In genomic region chr15:68447976-68448755, GRCh38 we compare ENCODE assay signal across 21 cellular contexts. TPM values are rescaled to one million over a fixed set of nuclear protein-coding genes. Genes with fewer than 3 reads are reported as not detected.
"Had no signal": no experiment of that assay in that cellular context is flagged by ENCODE, and none has a peak within 500 bp of the region (broad histone marks: within the 10 kb centered on the region; RNA-seq: fewer than 3 reads in every experiment).

No MANE protein-coding gene starts in this region.

- H3K4me1 Mint-ChIP-seq: stimulated activated naive B cell treated with anti-CD40 and anti-IgM and Interleukin-4, amounts not matched to agents 10 μg/mL and 1 μg/mL and 100 μg/mL, for 72 hours; stimulated activated naive CD8-positive, alpha-beta T cell treated with anti-CD3 and anti-CD28 coated beads, Interleukin-15, amount 100 ng/mL, for 72 hours had no signal

- H3K9me3 ChIP-seq: mucosa of descending colon, pancreas, right lobe of liver, spleen, testis, tibial nerve had no signal

- H3K4me1 ChIP-seq: pancreas, right lobe of liver, spleen, testis, tibial nerve had no signal

- H3K27me3 ChIP-seq: hepatocyte, pancreas, right lobe of liver, testis had no signal

- H3K4me2 ChIP-seq: hepatocyte had no signal

- ATAC-seq: mucosa of descending colon; natural killer cell treated with Interleukin-12 subunit alpha and Interleukin-12 subunit beta and Interleukin-15 and Interleukin-18, amount 100 ng/mL, for 72 hours; pancreas; right lobe of liver; stimulated activated naive B cell treated with anti-CD40 and anti-IgM and Interleukin-4, amounts not matched to agents 10 μg/mL and 1 μg/mL and 100 μg/mL, for 72 hours; stimulated activated naive CD8-positive, alpha-beta T cell treated with anti-CD3 and anti-CD28 coated beads, Interleukin-15, amount 100 ng/mL, for 72 hours had no signal

- H3K36me3 Mint-ChIP-seq: natural killer cell treated with Interleukin-12 subunit alpha and Interleukin-12 subunit beta and Interleukin-15 and Interleukin-18, amount 100 ng/mL, for 72 hours; stimulated activated naive B cell treated with anti-CD40 and anti-IgM and Interleukin-4, amounts not matched to agents 10 μg/mL and 1 μg/mL and 100 μg/mL, for 72 hours had no signal

- DNase-seq: central memory CD4-positive, alpha-beta T cell; effector memory CD4-positive, alpha-beta T cell; foreskin melanocyte; head of caudate nucleus; kidney glomerular epithelial cell; mucosa of descending colon; occipital lobe; pancreas; right lobe of liver; spleen; stimulated activated CD4-positive, alpha-beta T cell treated with anti-CD3 and anti-CD28 coated beads, Interleukin-15, amount 100 ng/mL, for 24 hours; stimulated activated CD4-positive, alpha-beta T cell treated with anti-CD3 and anti-CD28 coated beads, Interleukin-1b, Interleukin-23, amount 100 ng/mL, for 48 hours; stimulated activated CD4-positive, alpha-beta T cell treated with anti-CD3 and anti-CD28 coated beads, Interleukin-4, amount 100 ng/mL, for 24 hours; stimulated activated naive B cell treated with anti-CD40 and anti-IgM and Interleukin-4, amounts not matched to agents 10 μg/mL and 1 μg/mL and 100 μg/mL, for 72 hours; stimulated activated naive CD8-positive, alpha-beta T cell treated with anti-CD3 and anti-CD28 coated beads, Interleukin-15, amount 100 ng/mL, for 72 hours; testis had no signal

- H3K27ac ChIP-seq: coronary artery, hepatocyte, pancreas, right lobe of liver, spleen, testis, tibial nerve had no signal

- H3K27ac Mint-ChIP-seq: natural killer cell treated with Interleukin-12 subunit alpha and Interleukin-12 subunit beta and Interleukin-15 and Interleukin-18, amount 100 ng/mL, for 72 hours; progenitor cell of endocrine pancreas; stimulated activated naive B cell treated with anti-CD40 and anti-IgM and Interleukin-4, amounts not matched to agents 10 μg/mL and 1 μg/mL and 100 μg/mL, for 72 hours had no signal

- H3K9me3 Mint-ChIP-seq: natural killer cell treated with Interleukin-12 subunit alpha and Interleukin-12 subunit beta and Interleukin-15 and Interleukin-18, amount 100 ng/mL, for 72 hours had no signal

- H2AFZ ChIP-seq: hepatocyte had no signal

- H3K79me2 ChIP-seq: hepatocyte had no signal

- H3K4me3 ChIP-seq: coronary artery, hepatocyte, mucosa of descending colon, pancreas, right lobe of liver, spleen, testis, tibial nerve had no signal

- H3K36me3 ChIP-seq: pancreas, right lobe of liver, spleen, tibial nerve had no signal

- H3K4me3 Mint-ChIP-seq: natural killer cell treated with Interleukin-12 subunit alpha and Interleukin-12 subunit beta and Interleukin-15 and Interleukin-18, amount 100 ng/mL, for 72 hours; stimulated activated naive B cell treated with anti-CD40 and anti-IgM and Interleukin-4, amounts not matched to agents 10 μg/mL and 1 μg/mL and 100 μg/mL, for 72 hours; stimulated activated naive CD8-positive, alpha-beta T cell treated with anti-CD3 and anti-CD28 coated beads, Interleukin-15, amount 100 ng/mL, for 72 hours had no signal

RNA-seq across cellular contexts. Expression of gene ITGA11, which starts 16.2 kb away (rescaled TPM):
- total RNA-seq: progenitor cell of endocrine pancreas had no signal
